In the genomic region with DNA sequence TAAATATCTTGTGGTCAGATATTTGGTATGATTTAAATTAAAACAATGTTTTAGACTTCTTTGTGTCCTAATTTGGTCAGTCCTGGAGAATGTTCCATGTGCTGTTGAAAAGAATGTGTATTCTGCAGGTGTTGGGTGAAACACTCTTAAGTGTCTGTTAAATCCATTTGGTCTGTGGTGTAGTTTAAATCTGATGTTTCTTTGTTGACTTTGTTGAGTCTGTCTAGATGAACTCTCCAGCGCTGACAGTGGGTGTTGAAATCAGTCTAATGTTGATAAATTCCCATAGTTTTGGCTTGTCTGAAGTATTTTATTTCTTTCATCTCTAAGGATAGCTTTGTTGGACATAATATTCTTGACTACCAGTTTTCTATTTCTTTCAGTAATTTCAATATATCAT, we compare ENCODE assay signal across 10 cellular contexts.
"Had no signal": no experiment of that assay in that cellular context is flagged by ENCODE, and none has a peak within 500 bp of the region (broad histone marks: within the 10 kb centered on the region; RNA-seq: fewer than 3 reads in every experiment).

No MANE protein-coding gene starts in this region.

- FAIRE-seq: K562 had no signal

- H3K9ac ChIP-seq: GM23248 had no signal

- ATAC-seq: HCT116, HepG2, K562 had no signal

- H3K4me1 ChIP-seq: HAP-1 had no signal

- H3K27ac Mint-ChIP-seq: HFFc6 had no signal

- H3K27ac ChIP-seq: GM23248, HL-60 had no signal

- DNase-seq: GM23248, GOT3, H7, HFFc6, IMR-90 had no signal

- H3K4me3 ChIP-seq: GM23248, HAP-1, K562 had no signal

- H3K4me3 Mint-ChIP-seq: HFFc6 had no signal

- H2AFZ ChIP-seq: GM23248 had no signal

- H3K36me3 ChIP-seq: HAP-1 had no signal
